Comparison of ENCODE assay signal across 13 cellular contexts in the genomic region with DNA sequence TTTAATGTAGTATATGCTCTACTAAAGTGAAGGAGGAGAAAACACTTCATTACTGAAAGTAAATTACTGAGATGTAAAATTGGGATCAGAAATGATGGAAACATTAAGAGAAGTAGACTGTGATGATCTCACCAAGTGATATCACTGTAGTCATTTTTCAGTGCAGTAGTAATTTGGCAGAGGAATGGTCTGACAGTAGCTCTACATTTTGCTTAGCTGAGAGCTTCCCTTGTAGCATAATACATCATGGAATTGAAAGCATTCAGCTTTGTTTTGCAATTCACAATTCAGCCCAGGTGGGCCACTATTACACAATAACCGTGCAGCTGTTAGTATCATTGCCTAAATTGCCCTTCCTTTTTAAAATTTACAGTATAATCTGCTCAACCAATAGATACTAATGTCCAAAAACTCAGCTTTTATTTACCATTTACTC.
DNase-seq lines count a peak whose midpoint lies in the region; ATAC-seq and TF ChIP-seq lines count a peak whose summit lies in the region.
"Had no signal": no experiment of that assay in that cellular context is flagged by ENCODE, and none has a peak within 500 bp of the region (broad histone marks: within the 10 kb centered on the region; RNA-seq: fewer than 3 reads in every experiment).

No MANE protein-coding gene starts in this region.

- no peaks in the 10 kb centered on the region for H3K36me3 ChIP-seq in MM.1S (replicated peaks; ENCODE audit: insufficient read depth, low read length)
- H3K36me3 ChIP-seq: adrenal gland, prostate gland, tibial nerve had no signal

- no peak overlapping the region for H3K4me2 ChIP-seq in MM.1S (ENCODE audit: low read depth, low read length)

- H3K27ac ChIP-seq in MM.1S (ENCODE audit: low read length), result no peak overlapping the region
- H3K27ac ChIP-seq: adrenal gland, prostate gland, tibial nerve had no signal

- H3K4me1 ChIP-seq in MM.1S (ENCODE audit: low read length), result no peaks in the 10 kb centered on the region
- H3K4me1 ChIP-seq: prostate gland had no signal

- TF ChIP-seq CTCF in MM.1S (IDR thresholded peaks at IDR 0.05; ENCODE audit: low read length), result no peak
- no peak for TF ChIP-seq CTCF in astrocyte of the spinal cord (IDR thresholded peaks at IDR 0.05; ENCODE audit: low read depth, low read length)

- H2AFZ ChIP-seq in MM.1S (ENCODE audit: low read length), result no peak overlapping the region

- no peaks in the 10 kb centered on the region for H3K27me3 ChIP-seq in MM.1S (replicated peaks; ENCODE audit: insufficient read depth, low read length)
- H3K27me3 ChIP-seq: adrenal gland, tibial nerve had no signal

- H3K79me2 ChIP-seq in MM.1S (ENCODE audit: low read length), result no peaks in the 10 kb centered on the region

- ATAC-seq in HG02678 (IDR thresholded peaks at IDR 0.05; ENCODE audit: unreplicated experiment) (no peak), GM19397 (IDR thresholded peaks at IDR 0.05; ENCODE audit: unreplicated experiment) (no peak)
- ATAC-seq: left colon had no signal

- no peaks in the 10 kb centered on the region for H4K20me1 ChIP-seq in MM.1S (ENCODE audit: insufficient read depth, low read length)

- no peaks in the 10 kb centered on the region for H3K9me2 ChIP-seq in MM.1S (replicated peaks; ENCODE audit: insufficient read depth, low read length)

- in situ Hi-C loops in astrocyte of the spinal cord (cut with HindIII; ENCODE audit: low sequenced_read_pairs), result no loop called here

- H3F3A ChIP-seq in MM.1S (ENCODE audit: insufficient read depth, low read length), result no peaks in the 10 kb centered on the region

- H3K9ac ChIP-seq in MM.1S (ENCODE audit: low read length), result no peak overlapping the region

- H3K9me3 ChIP-seq in MM.1S (replicated peaks; ENCODE audit: insufficient read depth, low read length), result no peaks in the 10 kb centered on the region
- H3K9me3 ChIP-seq: adrenal gland, prostate gland, tibial nerve had no signal

- DNase-seq in GM04503 (ENCODE audit: low read depth) (peak; percentile 49), MM.1S (peak; percentile 10), astrocyte of the spinal cord (ENCODE audit: low read depth, low spot score) (peak; percentile 46), kidney tubule cell (ENCODE audit: low spot score) (peak; percentile 29)
- no peak for DNase-seq in stimulated activated naive CD4-positive, alpha-beta T cell (lab: John Stamatoyannopoulos, UW)
- DNase-seq in activated naive CD4-positive, alpha-beta T cell treated with anti-CD3 and anti-CD28 coated beads, Interleukin-2, amount 50 U/mL, for 16 hours, result no peak
- DNase-seq: adrenal gland, KBM-7, left colon had no signal

- H3K4me3 ChIP-seq in MM.1S (ENCODE audit: low read length), result no peak overlapping the region
- no peak overlapping the region for H3K4me3 ChIP-seq in astrocyte of the spinal cord (ENCODE audit: low read depth, low read length)
- H3K4me3 ChIP-seq: adrenal gland, prostate gland, tibial nerve had no signal

Comparison
In these comparisons a context has a peak if more than half of its experiments do, and no peak if none do; other contexts are left out.
1. DNase-seq: peak in GM04503 (single experiment), MM.1S (single experiment), astrocyte of the spinal cord (single experiment) and kidney tubule cell (single experiment); none in stimulated activated naive CD4-positive, alpha-beta T cell (0 of 6) and activated naive CD4-positive, alpha-beta T cell treated with anti-CD3 and anti-CD28 coated beads, Interleukin-2, amount 50 U/mL, for 16 hours (single experiment).